ENCODE assay signal across 1 cellular context in genomic region chr2:208335-208734, GRCh38.
TF ChIP-seq lines count a peak whose summit lies in the region.

No MANE protein-coding gene starts in this region.

TF ChIP-seq in HepG2, 621 proteins besides CTCF, POLR2A, EP300 and RAD21:
- TF ChIP-seq POGK (CRISPR knock-in tag; conservative IDR thresholded peaks at IDR 0.05) (no peak), ZFP91 (CRISPR knock-in tag; IDR thresholded peaks at IDR 0.05; ENCODE audit: borderline replicate concordance) (no peak), ZNF629 (CRISPR knock-in tag; conservative IDR thresholded peaks at IDR 0.05) (no peak), NR2F6 (IDR thresholded peaks at IDR 0.05) (no peak), NR2F6 (CRISPR knock-in tag; IDR thresholded peaks at IDR 0.05) (no peak), ZNF839 (CRISPR knock-in tag; IDR thresholded peaks at IDR 0.05; ENCODE audit: borderline replicate concordance) (no peak), ZBTB26 (CRISPR knock-in tag; IDR thresholded peaks at IDR 0.05; ENCODE audit: borderline replicate concordance) (no peak), ZNF891 (CRISPR knock-in tag; IDR thresholded peaks at IDR 0.05) (no peak), MAFF (IDR thresholded peaks at IDR 0.05; ENCODE audit: low read depth, low read length) (peak; percentile 57), AKNA (CRISPR knock-in tag; IDR thresholded peaks at IDR 0.05; ENCODE audit: borderline replicate concordance) (no peak), ZNF652 (CRISPR knock-in tag; IDR thresholded peaks at IDR 0.05; ENCODE audit: borderline replicate concordance, low read depth) (no peak), MAFK (conservative IDR thresholded peaks at IDR 0.05 in 1 of 2, IDR thresholded peaks at IDR 0.05 in 1 of 2; ENCODE audit: low read length in 2 of 2) (peak; percentile 42 to 77; a peak in 3 of 4 replicates), HCFC1 (IDR thresholded peaks at IDR 0.05; ENCODE audit: low read depth, low read length) (no peak)
